In the genomic region with DNA sequence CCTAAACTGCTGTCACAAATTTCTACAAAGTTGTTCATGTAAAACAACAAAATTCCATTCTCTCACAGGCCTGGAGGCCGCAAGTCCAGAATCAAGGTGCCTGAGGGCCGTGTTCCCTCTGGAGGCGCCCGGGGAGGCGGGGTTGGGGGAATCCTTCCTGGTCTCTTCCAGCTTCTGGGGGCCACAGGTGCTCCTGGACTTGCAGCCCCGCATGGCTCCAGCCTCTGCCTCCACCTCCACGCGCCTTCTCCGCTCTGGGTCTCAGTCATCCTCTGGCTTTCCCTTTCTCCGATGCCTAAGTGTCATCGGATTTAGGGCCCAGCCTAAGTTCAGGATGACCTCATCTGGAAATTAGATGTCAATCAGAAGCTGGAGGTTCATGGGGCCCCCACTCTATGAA, we compare ENCODE assay signal across 20 cellular contexts. TPM values are rescaled to one million over a fixed set of nuclear protein-coding genes. Genes with fewer than 3 reads are reported as not detected.
"Had no signal": no experiment of that assay in that cellular context is flagged by ENCODE, and none has a peak within 500 bp of the region (broad histone marks: within the 10 kb centered on the region; RNA-seq: fewer than 3 reads in every experiment).

No MANE protein-coding gene starts in this region.

- H3K9me3 ChIP-seq: esophagus muscularis mucosa, neutrophil, ovary, suprapubic skin, transverse colon, uterus had no signal

- ATAC-seq: activated CD8-positive, alpha-beta memory T cell treated with anti-CD3 and anti-CD28 coated beads, Interleukin-2, amount 10 ng/mL, durations not matched to agents 7 days and 5 days had no signal

- H3K27ac ChIP-seq: neutrophil, ovary, suprapubic skin, WERI-Rb-1 had no signal

- H3K4me3 ChIP-seq: ovary, transverse colon, uterus had no signal

- H3K27me3 ChIP-seq: ovary, uterus had no signal

- H3K36me3 ChIP-seq: esophagus muscularis mucosa, neutrophil, ovary, suprapubic skin, transverse colon, uterus, WERI-Rb-1 had no signal

- DNase-seq: activated CD4-positive, alpha-beta T cell treated with anti-CD3 and anti-CD28 coated beads, Interleukin-2, amount 10 ng/mL, durations not matched to agents 7 days and 5 days; activated CD4-positive, CD25-positive, alpha-beta regulatory T cell treated with anti-CD3 and anti-CD28 coated beads, Interleukin-2, amount 50 U/mL, for 72 hours; aorta; central memory CD4-positive, alpha-beta T cell; effector memory CD8-positive, alpha-beta T cell; hypothalamus; left ventricle myocardium superior; mammary epithelial cell; midbrain; ovary; stimulated activated CD4-positive, alpha-beta T cell treated with anti-CD3 and anti-CD28 coated beads, Interleukin-12 subunit alpha, Interleukin-12 subunit beta, amount 100 ng/mL, for 4 hours; stimulated activated CD4-positive, alpha-beta T cell treated with anti-CD3 and anti-CD28 coated beads, Interleukin-4, amount 100 ng/mL, for 4 hours; stimulated activated naive CD8-positive, alpha-beta T cell treated with anti-CD3 and anti-CD28 coated beads, Interleukin-15, amount 100 ng/mL, for 72 hours; transverse colon; uterus; WERI-Rb-1 had no signal

RNA-seq across cellular contexts. Expression of a gene that starts 28.6 kb away (rescaled TPM):
- total RNA-seq: activated CD4-positive, alpha-beta T cell treated with anti-CD3 and anti-CD28 coated beads, Interleukin-2, amount 10 ng/mL, durations not matched to agents 7 days and 5 days had no signal
